In the genomic region with DNA sequence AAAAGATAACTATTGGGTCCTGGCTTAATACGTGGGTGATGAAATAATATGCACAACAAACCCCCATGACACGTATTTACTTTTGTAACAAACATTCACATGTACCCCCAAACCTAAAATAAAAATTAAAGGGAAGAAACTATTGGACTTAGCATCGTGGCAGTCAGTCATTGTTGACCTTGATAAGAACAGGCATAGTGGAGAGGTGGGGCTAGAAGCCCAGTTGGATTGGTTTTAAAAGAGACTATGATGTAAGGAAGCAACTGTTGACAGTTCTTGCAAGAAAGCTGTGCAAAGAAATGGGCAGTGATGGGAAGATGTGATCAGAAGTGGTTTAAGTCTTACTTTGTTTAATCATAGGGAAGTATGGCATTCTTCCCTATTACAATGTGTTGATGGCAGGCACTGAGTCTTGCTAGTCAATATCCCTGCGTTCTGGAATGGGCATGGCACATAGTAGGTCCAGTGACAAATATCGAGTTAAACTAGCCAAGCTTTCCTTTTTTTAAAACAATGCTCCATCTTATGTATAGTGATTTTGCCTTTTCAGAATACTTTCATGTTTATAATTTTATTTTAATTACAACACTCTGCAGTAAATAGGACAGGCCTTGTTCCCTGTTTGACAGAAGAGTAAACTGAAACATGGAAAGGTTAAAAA, we compare ENCODE assay signal across 21 cellular contexts. TPM values are rescaled to one million over a fixed set of nuclear protein-coding genes. Genes with fewer than 3 reads are reported as not detected.
DNase-seq lines count a peak whose midpoint lies in the region; ATAC-seq, FAIRE-seq and TF ChIP-seq lines count a peak whose summit lies in the region.
"Had no signal": no experiment of that assay in that cellular context is flagged by ENCODE, and none has a peak within 500 bp of the region (broad histone marks: within the 10 kb centered on the region; RNA-seq: fewer than 3 reads in every experiment).

No MANE protein-coding gene starts in this region.

- H3K4me3 ChIP-seq in HepG2 (replicated peaks in 1 of 3; ENCODE audit: insufficient read depth in 1 of 3, low read depth in 2 of 3, low read length in 3 of 3), result no peak overlapping the region
- no peak overlapping the region for H3K4me3 ChIP-seq in right lobe of liver
- H3K4me3 ChIP-seq in endodermal cell (ENCODE audit: low read length), result peak overlapping the region; percentile 51
- no peak overlapping the region for H3K4me3 ChIP-seq in SJCRH30
- no peak overlapping the region for H3K4me3 ChIP-seq in kidney (ENCODE audit: low read length in 2 of 2)
- H3K4me3 ChIP-seq: BLaER1 treated with 17β-estradiol and CSF1 and Interleukin-3, amounts not matched to agents 10 nM and 100 nM had no signal

- H3K27ac ChIP-seq in HepG2 (ENCODE audit: extremely low read length, insufficient read depth, low read length), result no peak overlapping the region
- no peak overlapping the region for H3K27ac ChIP-seq in right lobe of liver
- H3K27ac ChIP-seq in endodermal cell (ENCODE audit: low read depth, low read length), result no peak overlapping the region
- H3K27ac ChIP-seq in SJCRH30, result no peak overlapping the region
- no peak overlapping the region for H3K27ac ChIP-seq in kidney (ENCODE audit: low read depth in 2 of 2, low read length in 2 of 2)
- H3K27ac ChIP-seq: BLaER1 treated with 17β-estradiol and CSF1 and Interleukin-3, amounts not matched to agents 10 nM and 100 nM; HL-60 had no signal

- no TSS peak for BruUV-seq in HepG2 (replicated peaks; lab: Mats Ljungman, UMichigan)

- TF ChIP-seq EP300 in HepG2 (IDR thresholded peaks at IDR 0.05; ENCODE audit: low read depth in 2 of 2, low read length in 2 of 2) (no peak), HepG2 (CRISPR knock-in tag; IDR thresholded peaks at IDR 0.05; ENCODE audit: borderline replicate concordance) (no peak)

- TF ChIP-seq POLR2A in HepG2 (IDR thresholded peaks at IDR 0.05; ENCODE audit: insufficient read depth in 1 of 2, low read depth in 2 of 2, low read length in 2 of 2) (no peak), right lobe of liver (IDR thresholded peaks at IDR 0.05) (no peak)

- H3K4me1 Mint-ChIP-seq in endodermal cell, result peaks cover 24% of the 10 kb centered on the region
- no peaks in the 10 kb centered on the region for H3K4me1 Mint-ChIP-seq in stimulated activated naive B cell treated with anti-CD40 and anti-IgM and Interleukin-4, amounts not matched to agents 10 μg/mL and 1 μg/mL and 100 μg/mL, for 72 hours

- H3K27me3 Mint-ChIP-seq in endodermal cell (ENCODE audit: insufficient read depth), result no peaks in the 10 kb centered on the region
- H3K27me3 Mint-ChIP-seq in stimulated activated naive B cell treated with anti-CD40 and anti-IgM and Interleukin-4, amounts not matched to agents 10 μg/mL and 1 μg/mL and 100 μg/mL, for 72 hours, result no peaks in the 10 kb centered on the region

- H3K9me3 ChIP-seq in HepG2 (ENCODE audit: low read length) (no peaks in the 10 kb centered on the region), right lobe of liver (no peaks in the 10 kb centered on the region), endodermal cell (ENCODE audit: control insufficient read depth, low read length) (no peaks in the 10 kb centered on the region), SJCRH30 (replicated peaks) (no peaks in the 10 kb centered on the region), kidney (ENCODE audit: control insufficient read depth in 1 of 2, low read length in 2 of 2) (no peaks in the 10 kb centered on the region)
- H3K9me3 ChIP-seq: BLaER1 treated with 17β-estradiol and CSF1 and Interleukin-3, amounts not matched to agents 10 nM and 100 nM; SK-N-SH had no signal

- no peaks in the 10 kb centered on the region for H3K9me3 Mint-ChIP-seq in endodermal cell
- H3K9me3 Mint-ChIP-seq in stimulated activated naive B cell treated with anti-CD40 and anti-IgM and Interleukin-4, amounts not matched to agents 10 μg/mL and 1 μg/mL and 100 μg/mL, for 72 hours, result no peaks in the 10 kb centered on the region

- DNase-seq in HepG2 (ENCODE audit: low spot score) (no peak), right lobe of liver (no peak), OCI-M1 (lab: John Stamatoyannopoulos, UW) (peak; percentile 20), endodermal cell (no peak), SJCRH30 (no peak), NCI-H2029 (lab: John Stamatoyannopoulos, UW) (no peak), kidney (no peak)
- no peak for DNase-seq in stimulated activated naive B cell treated with anti-CD40 and anti-IgM and Interleukin-4, amounts not matched to agents 10 μg/mL and 1 μg/mL and 100 μg/mL, for 72 hours
- DNase-seq: DMS 273 treated with DMSO at 0.1 percent for 48 hours, H7, IMR-90, Karpas-422, MM.1S, NCI-H1105, NCI-H1694, NCI-H510A, NCI-H748 treated with DMSO at 0.1 percent for 48 hours, SHP77, SK-N-SH had no signal

- H3K4me1 ChIP-seq in HepG2 (ENCODE audit: insufficient read depth, low read length) (no peaks in the 10 kb centered on the region), right lobe of liver (no peaks in the 10 kb centered on the region), endodermal cell (ENCODE audit: control insufficient read depth, insufficient read depth, low read length) (peaks cover 12% of the 10 kb centered on the region), SJCRH30 (no peaks in the 10 kb centered on the region), kidney (ENCODE audit: control insufficient read depth in 1 of 2, insufficient read depth in 1 of 2, low read depth in 1 of 2, low read length in 2 of 2) (no peaks in the 10 kb centered on the region)
- H3K4me1 ChIP-seq: BLaER1 treated with 17β-estradiol and CSF1 and Interleukin-3, amounts not matched to agents 10 nM and 100 nM had no signal

- CTCF ChIA-PET in HepG2 (lab: Yijun Ruan, JAX; ENCODE audit: low intra/inter-chr PET ratio, low total read pairs), result no interaction called here

- peaks cover 14 to 69% of the 10 kb centered on the region in 2 experiments for H3K36me3 ChIP-seq in HepG2 (replicated peaks in 1 of 2; ENCODE audit: control insufficient read depth in 1 of 2, insufficient read depth in 2 of 2, low read length in 2 of 2)
- H3K36me3 ChIP-seq in right lobe of liver, result peaks cover 0 to 89% (median 25%) of the 10 kb centered on the region in 4 donors
- H3K36me3 ChIP-seq in endodermal cell (ENCODE audit: control insufficient read depth, insufficient read depth, low read length), result peaks cover 82% of the 10 kb centered on the region
- peaks cover 48% of the 10 kb centered on the region for H3K36me3 ChIP-seq in SJCRH30
- peaks cover 24 to 44% of the 10 kb centered on the region in 2 donors for H3K36me3 ChIP-seq in kidney (ENCODE audit: control insufficient read depth in 1 of 2, insufficient read depth in 2 of 2, low read length in 2 of 2)

- POLR2A ChIA-PET in HepG2 (lab: Yijun Ruan, JAX), result no interaction called here

- TF ChIP-seq CTCF in HepG2 (CRISPR knock-in tag; IDR thresholded peaks at IDR 0.05) (no peak), right lobe of liver (IDR thresholded peaks at IDR 0.05) (no peak), endodermal cell (conservative IDR thresholded peaks at IDR 0.05) (no peak), kidney (IDR thresholded peaks at IDR 0.05; ENCODE audit: borderline replicate concordance, extremely low read depth, insufficient read depth) (no peak)

- peak overlapping the region; percentile 4 for H3K4me3 Mint-ChIP-seq in endodermal cell
- H3K4me3 Mint-ChIP-seq in stimulated activated naive B cell treated with anti-CD40 and anti-IgM and Interleukin-4, amounts not matched to agents 10 μg/mL and 1 μg/mL and 100 μg/mL, for 72 hours, result no peak overlapping the region

- TF ChIP-seq RAD21 in HepG2 (CRISPR knock-in tag; IDR thresholded peaks at IDR 0.05), result no peak

- no peak overlapping the region for H3K9ac ChIP-seq in HepG2 (ENCODE audit: insufficient read depth, low read depth, low read length)
- no peak overlapping the region for H3K9ac ChIP-seq in endodermal cell (ENCODE audit: extremely low read depth, low read length, poor library complexity, severe bottlenecking)
- no peak overlapping the region for H3K9ac ChIP-seq in kidney (ENCODE audit: low read length in 2 of 2)
- H3K9ac ChIP-seq: BLaER1 treated with 17β-estradiol and CSF1 and Interleukin-3, amounts not matched to agents 10 nM and 100 nM; SK-N-SH had no signal

- H4K20me1 ChIP-seq in HepG2 (ENCODE audit: insufficient read depth, low read length), result no peaks in the 10 kb centered on the region

- H2AFZ ChIP-seq in HepG2 (ENCODE audit: low read length), result no peak overlapping the region

- no peak for FAIRE-seq in HepG2 (lab: Jason Lieb, UNC)
- FAIRE-seq in kidney (lab: Jason Lieb, UNC), result no peak

- H3K36me3 Mint-ChIP-seq in endodermal cell (ENCODE audit: low read depth), result peaks cover 43% of the 10 kb centered on the region
- peaks cover 13 to 22% of the 10 kb centered on the region in 2 donors for H3K36me3 Mint-ChIP-seq in stimulated activated naive B cell treated with anti-CD40 and anti-IgM and Interleukin-4, amounts not matched to agents 10 μg/mL and 1 μg/mL and 100 μg/mL, for 72 hours

- WGBS in HepG2 (ENCODE audit: low lambda C conversion rate), result 91% methylated on average over 5 of the region's 5 CpGs
- 68% methylated on average over 5 of the region's 5 CpGs for WGBS in right lobe of liver (ENCODE audit: insufficient coverage, low coverage, low lambda C conversion rate, missing lambda C conversion rate)
- 90 to 95% methylated on average over 2 to 4 of the region's 5 CpGs for WGBS in endodermal cell (ENCODE audit: insufficient coverage in 1 of 2, insufficient read length in 1 of 2), 2 experiments

- H3K27ac Mint-ChIP-seq in endodermal cell, result peak overlapping the region; percentile 22
- H3K27ac Mint-ChIP-seq in stimulated activated naive B cell treated with anti-CD40 and anti-IgM and Interleukin-4, amounts not matched to agents 10 μg/mL and 1 μg/mL and 100 μg/mL, for 72 hours, result peak overlapping the region; percentile 1

- no peak overlapping the region for H3K4me2 ChIP-seq in HepG2 (ENCODE audit: low read depth, low read length)
- H3K4me2 ChIP-seq: BLaER1 treated with 17β-estradiol and CSF1 and Interleukin-3, amounts not matched to agents 10 nM and 100 nM; SK-N-SH had no signal

- in situ Hi-C loops in HepG2 (cut with HindIII; ENCODE audit: extremely low pct_ligation_motif_present, low pct_unique_long_range_greater_than_20kb), result no loop called here

- ATAC-seq in HepG2 (no peak), right lobe of liver (no peak)
- no peak for ATAC-seq in stimulated activated naive B cell treated with anti-CD40 and anti-IgM and Interleukin-4, amounts not matched to agents 10 μg/mL and 1 μg/mL and 100 μg/mL, for 72 hours (replicated peaks)

- H3K27me3 ChIP-seq in HepG2 (ENCODE audit: control insufficient read depth in 1 of 2, insufficient read depth in 2 of 2, low read length in 2 of 2) (no peaks in the 10 kb centered on the region), right lobe of liver (no peaks in the 10 kb centered on the region), endodermal cell (ENCODE audit: control insufficient read depth, insufficient read depth, low read length, poor library complexity, severe bottlenecking) (no peaks in the 10 kb centered on the region), SJCRH30 (no peaks in the 10 kb centered on the region)
- H3K27me3 ChIP-seq: BLaER1 treated with 17β-estradiol and CSF1 and Interleukin-3, amounts not matched to agents 10 nM and 100 nM had no signal

- no peaks in the 10 kb centered on the region for H3K79me2 ChIP-seq in HepG2 (ENCODE audit: insufficient read depth, low read length)

- intact Hi-C loops in HepG2 (cut with micrococcal nuclease; ENCODE audit: unreplicated experiment), result loop anchor here (5.0 kb wide), 1 partner anchor 37 kb away; the partner anchor contains the start of gene CAPN7
- intact Hi-C loops in right lobe of liver (cut with DNase I), result no loop called here
- intact Hi-C loops in kidney (cut with DNase I), result no loop called here

RNA-seq across cellular contexts. Expression of gene CAPN7, which starts 37.9 kb away (rescaled TPM):
- total RNA-seq in HepG2 (2016; rRNA removed; fragmentation: Illumina TruSeq; extraction: Trizol) (36.8 and 52.2 TPM in 2 replicates), right lobe of liver (10 to 100 TPM; 20.1 to 32.8 (median 23.1) TPM), endodermal cell (10 to 100 TPM; 32.6 to 41.2 TPM), kidney (40.7 TPM)
- total RNA-seq in HepG2 (2016; cell fraction: cytosol; rRNA removed; fragmentation: Illumina TruSeq; extraction: Trizol; ENCODE audit: low read depth), result 12.2 and 14.2 TPM in 2 replicates
- total RNA-seq in HepG2 (2016; cell fraction: insoluble cytoplasmic fraction; rRNA removed; fragmentation: Illumina TruSeq; extraction: Trizol), result 37.8 and 54.6 TPM in 2 replicates
- 23.6 and 27.6 TPM in 2 replicates for total RNA-seq in HepG2 (2016; cell fraction: membrane; rRNA removed; fragmentation: Illumina TruSeq; extraction: Trizol)
- total RNA-seq in HepG2 (2016; cell fraction: nucleus; rRNA removed; fragmentation: Illumina TruSeq; extraction: Trizol), result 45.6 and 49.6 TPM in 2 replicates
- polyA plus RNA-seq in HepG2 (2011; rRNA removed) (15.7 and 16.7 TPM in 2 replicates), kidney (ENCODE audit: insufficient read depth, low read depth, low replicate concordance) (14.9 TPM)
- polyA plus RNA-seq in HepG2 (2011; cell fraction: cytosol; rRNA removed), result 9.4 and 11.4 TPM in 2 replicates
- polyA plus RNA-seq in HepG2 (2011; cell fraction: nucleus; rRNA removed), result 36.9 and 46.1 TPM in 2 replicates
- polyA plus RNA-seq in HepG2 (2012), result 22.7 and 25.6 TPM in 2 replicates
- 3.2 and 3.4 TPM in 2 replicates for polyA plus RNA-seq in HepG2 (2016; cell fraction: cytosol; fragmentation: Illumina TruSeq; extraction: Trizol; ENCODE audit: low read depth)
- polyA plus RNA-seq in HepG2 (2016; cell fraction: insoluble cytoplasmic fraction; fragmentation: Illumina TruSeq; extraction: Trizol; ENCODE audit: low read depth), result 35.3 and 39.5 TPM in 2 replicates
- polyA plus RNA-seq in HepG2 (2016; cell fraction: membrane; fragmentation: Illumina TruSeq; extraction: Trizol; ENCODE audit: low read depth), result 11.5 and 11.8 TPM in 2 replicates
- polyA plus RNA-seq in HepG2 (2016; cell fraction: nucleus; fragmentation: Illumina TruSeq; extraction: Trizol; ENCODE audit: insufficient read depth, low read depth), result 29.5 and 33.2 TPM in 2 replicates
- polyA minus RNA-seq in HepG2 (2011; rRNA and poly(A)+ RNA removed; ENCODE audit: low replicate concordance), result 20.1 and 20.5 TPM in 2 replicates
- 13.6 and 21.3 TPM in 2 replicates for polyA minus RNA-seq in HepG2 (2011; cell fraction: cytosol; rRNA and poly(A)+ RNA removed)
- 94.9 and 101 TPM in 2 replicates for polyA minus RNA-seq in HepG2 (2011; cell fraction: nucleus; rRNA and poly(A)+ RNA removed)
- polyA plus RNA-seq in endodermal cell (2013, experiment 1 of 2), result 30.8 TPM
- polyA plus RNA-seq in endodermal cell (2013, experiment 2 of 2), result 26.2 TPM
- 33.8 and 35.8 TPM in 2 replicates for total RNA-seq in SJCRH30 (2014; rRNA removed; shearing (Covaris generic))
